14 cellular contexts compared by ENCODE assay signal in the genomic region with DNA sequence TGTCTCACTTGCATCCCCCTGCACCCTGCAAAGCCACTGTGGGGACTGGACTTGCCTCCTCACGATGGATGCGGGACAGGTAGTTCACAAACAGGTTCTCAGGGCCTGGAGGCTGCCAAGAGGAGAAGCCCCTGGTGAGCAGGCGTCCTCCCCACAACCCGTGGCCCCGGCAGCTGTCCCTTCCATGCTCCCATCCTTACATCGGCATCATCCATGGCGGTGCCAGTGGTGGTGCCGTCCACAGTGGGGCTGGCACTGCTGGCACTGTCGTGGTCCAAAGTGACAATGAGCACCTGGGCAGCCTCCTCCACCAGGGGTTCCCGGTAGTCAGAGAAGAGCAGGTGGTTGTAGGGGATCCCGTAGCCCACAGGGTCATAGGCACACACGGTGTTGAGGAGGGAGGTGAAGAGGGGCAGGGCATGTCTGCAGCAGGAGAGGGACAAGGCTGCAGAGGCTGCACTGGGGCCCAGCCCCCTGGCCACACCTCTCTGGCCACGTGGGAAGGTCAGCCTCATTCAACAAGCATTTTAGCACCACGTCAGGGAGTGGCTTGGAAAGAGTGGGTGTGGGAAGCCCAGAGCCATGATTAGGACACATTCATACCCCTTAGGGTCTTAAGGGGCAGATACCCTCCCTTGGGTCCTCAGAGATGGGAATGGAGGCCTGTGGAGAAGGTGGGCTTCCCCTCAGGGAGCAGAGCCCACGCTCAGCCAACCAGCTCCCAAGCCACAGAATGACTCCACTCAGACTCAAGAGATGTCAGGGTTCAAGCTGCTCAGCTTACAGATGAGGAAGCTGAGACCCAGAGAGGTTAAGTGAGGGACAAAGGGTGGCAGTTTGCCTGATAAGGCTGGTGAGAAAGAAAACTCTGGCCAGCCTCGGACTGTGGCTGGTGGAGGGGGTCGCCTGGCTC. TPM values are rescaled to one million over a fixed set of nuclear protein-coding genes. Genes with fewer than 3 reads are reported as not detected.
DNase-seq lines count a peak whose midpoint lies in the region; ATAC-seq, FAIRE-seq and TF ChIP-seq lines count a peak whose summit lies in the region.
"Had no signal": no experiment of that assay in that cellular context is flagged by ENCODE, and none has a peak within 500 bp of the region (broad histone marks: within the 10 kb centered on the region; RNA-seq: fewer than 3 reads in every experiment).

No MANE protein-coding gene starts in this region.

- H3K9me3 ChIP-seq in Loucy (ENCODE audit: insufficient read depth, low read depth, low read length): no peaks in the 10 kb centered on the region
- H3K9me3 ChIP-seq: thyroid gland had no signal

- ATAC-seq in GM21367 (IDR thresholded peaks at IDR 0.05; ENCODE audit: unreplicated experiment): no peak

- no peaks in the 10 kb centered on the region for H3K9me2 ChIP-seq in Loucy (replicated peaks; ENCODE audit: low read depth, low read length)

- no peak for FAIRE-seq in bronchial epithelial cell (lab: Jason Lieb, UNC)
- FAIRE-seq: islet of Langerhans had no signal

- no peak overlapping the region for H3K9ac ChIP-seq in Loucy (ENCODE audit: low read depth, low read length, poor library complexity, severe bottlenecking)

- H3K27me3 ChIP-seq in Loucy (ENCODE audit: insufficient read depth, low read length, poor library complexity, severe bottlenecking) (no peaks in the 10 kb centered on the region), bronchial epithelial cell (ENCODE audit: control insufficient read depth, insufficient read depth, low read length) (peaks cover 2% of the 10 kb centered on the region)
- H3K27me3 ChIP-seq: thyroid gland had no signal

- no peaks in the 10 kb centered on the region for H4K20me1 ChIP-seq in Loucy (ENCODE audit: insufficient read depth, low read length, poor library complexity, severe bottlenecking)

- H3K4me1 ChIP-seq in Loucy (ENCODE audit: insufficient read depth, low read length, poor library complexity, severe bottlenecking): peaks cover 7% of the 10 kb centered on the region

- no peak for TF ChIP-seq CTCF in Loucy (conservative IDR thresholded peaks at IDR 0.05; ENCODE audit: low read length)
- no peak for TF ChIP-seq CTCF in bronchial epithelial cell (IDR thresholded peaks at IDR 0.05; ENCODE audit: insufficient read depth, low read length, severe bottlenecking)

- H3K4me2 ChIP-seq in Loucy (ENCODE audit: low read depth, low read length, poor library complexity, severe bottlenecking): peak overlapping the region; percentile 36

- peak; percentile 48 for DNase-seq in SIG-M5 treated with dmso at 0.1 percent for 504 hours (lab: John Stamatoyannopoulos, UW; ENCODE audit: unreplicated experiment)
- DNase-seq in SIG-M5 (lab: John Stamatoyannopoulos, UW): no peak
- DNase-seq in bronchial epithelial cell (ENCODE audit: low read depth): peak; percentile 55
- peak; percentile 8 for DNase-seq in renal cortical epithelial cell (ENCODE audit: low read depth)
- DNase-seq in NCI-H146 (lab: John Stamatoyannopoulos, UW): no peak
- no peak for DNase-seq in NCI-H1105 treated with DMSO at 0.1 percent for 48 hours (lab: John Stamatoyannopoulos, UW)
- DNase-seq: natural killer cell, NCI-H345 had no signal

- no peaks in the 10 kb centered on the region for H3K36me3 ChIP-seq in Loucy (ENCODE audit: insufficient read depth, low read length)
- H3K36me3 ChIP-seq in bronchial epithelial cell (ENCODE audit: control insufficient read depth, insufficient read depth, low read length): no peaks in the 10 kb centered on the region
- H3K36me3 ChIP-seq: thyroid gland had no signal

- H3F3A ChIP-seq in Loucy (ENCODE audit: low read depth): no peaks in the 10 kb centered on the region

- peak overlapping the region; percentile 66 for H2AFZ ChIP-seq in Loucy (ENCODE audit: low read length)

- H3K4me3 ChIP-seq in Loucy (ENCODE audit: low read length, poor library complexity, severe bottlenecking): no peak overlapping the region
- H3K4me3 ChIP-seq in bronchial epithelial cell (ENCODE audit: low read depth, low read length): no peak overlapping the region
- H3K4me3 ChIP-seq: thyroid gland had no signal

- no peaks in the 10 kb centered on the region for H3K79me2 ChIP-seq in Loucy (ENCODE audit: insufficient read depth, low read length)

RNA-seq across cellular contexts. Expression of gene HID1, which starts 12.5 kb away (rescaled TPM):
- 5.5 and 6.4 TPM in 2 replicates for total RNA-seq in bronchial epithelial cell
- 3.9 and 6.9 TPM in 2 replicates for total RNA-seq in renal cortical epithelial cell

RNA-seq across cellular contexts. Expression of gene OTOP3, which starts 24.4 kb away (rescaled TPM):
- total RNA-seq in bronchial epithelial cell (under 0.01 and 0.26 TPM in 2 replicates), renal cortical epithelial cell (not detected in 2 replicates)
- total RNA-seq: A673, dermis microvascular lymphatic vessel endothelial cell, natural killer cell, thyroid gland had no signal

RNA-seq across cellular contexts. Expression of gene CDR2L, which starts 27.4 kb away (rescaled TPM):
- 4.7 and 6.1 TPM in 2 replicates for total RNA-seq in bronchial epithelial cell
- 36.8 and 69.2 TPM in 2 replicates for total RNA-seq in renal cortical epithelial cell

RNA-seq across cellular contexts. Expression of gene OTOP2, which starts 36.0 kb away (rescaled TPM):
- total RNA-seq in bronchial epithelial cell: under 0.01 TPM in 1 of 2 replicates, not detected in the other
- not detected in 2 replicates for total RNA-seq in renal cortical epithelial cell
- total RNA-seq: A673, dermis microvascular lymphatic vessel endothelial cell, natural killer cell, thyroid gland had no signal

RNA-seq across cellular contexts. Expression of gene USH1G, which starts 37.0 kb away (rescaled TPM):
- 1.1 and 3.3 TPM in 2 replicates for total RNA-seq in bronchial epithelial cell
- not detected in 2 replicates for total RNA-seq in renal cortical epithelial cell
- total RNA-seq: A673, dermis microvascular lymphatic vessel endothelial cell, natural killer cell, thyroid gland had no signal

Comparison
In these comparisons a context has a peak if more than half of its experiments do, and no peak if none do; other contexts are left out.
1. DNase-seq: peak in SIG-M5 treated with dmso at 0.1 percent for 504 hours (single experiment), bronchial epithelial cell (single experiment) and renal cortical epithelial cell (single experiment); none in SIG-M5 (single experiment), NCI-H146 (single experiment) and NCI-H1105 treated with DMSO at 0.1 percent for 48 hours (single experiment).